24 cellular contexts compared by ENCODE assay signal in the genomic region with DNA sequence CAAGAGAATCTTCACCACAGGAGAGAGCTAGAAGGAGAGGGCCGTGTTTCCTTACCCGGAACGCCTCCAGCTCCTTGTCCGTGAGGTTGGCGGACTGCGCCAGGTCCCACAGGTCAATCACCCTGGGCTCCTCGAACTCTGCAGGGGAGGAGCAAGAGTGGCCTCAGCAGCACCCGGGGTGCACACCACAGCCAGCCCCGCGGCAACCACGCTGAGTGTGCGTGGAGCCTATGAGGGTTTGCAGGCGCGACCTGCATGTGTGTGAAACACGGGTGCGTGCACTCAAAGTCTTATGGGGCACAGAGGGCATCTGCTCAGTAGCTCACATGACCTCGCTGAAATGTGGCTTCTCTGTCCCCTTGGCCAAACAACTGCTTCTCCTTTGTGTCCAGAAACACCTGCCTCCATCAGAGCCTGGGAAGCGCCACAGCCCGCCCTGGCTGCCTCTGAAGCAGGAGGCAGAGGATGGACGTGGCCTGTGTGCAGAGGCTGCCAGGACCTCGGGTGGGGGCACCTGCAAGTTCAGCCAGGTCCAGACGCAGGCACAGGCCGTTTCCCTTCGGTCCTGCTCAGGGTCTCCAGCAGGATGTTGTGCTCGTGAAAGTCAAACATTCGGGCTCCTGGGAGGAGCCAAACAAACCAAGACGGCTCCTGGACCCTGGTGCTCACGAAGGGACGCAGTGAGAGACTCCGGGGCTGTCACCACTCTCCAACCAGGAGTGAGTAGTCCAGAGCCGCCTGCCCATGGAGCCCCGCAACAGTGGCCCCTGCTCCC. TPM values are rescaled to one million over a fixed set of nuclear protein-coding genes. Genes with fewer than 3 reads are reported as not detected.
DNase-seq lines count a peak whose midpoint lies in the region; ATAC-seq, FAIRE-seq and TF ChIP-seq lines count a peak whose summit lies in the region.
"Had no signal": no experiment of that assay in that cellular context is flagged by ENCODE, and none has a peak within 500 bp of the region (broad histone marks: within the 10 kb centered on the region; RNA-seq: fewer than 3 reads in every experiment).

No MANE protein-coding gene starts in this region.

- TF ChIP-seq CTCF in natural killer cell (IDR thresholded peaks at IDR 0.05) (no peak), H1 (IDR thresholded peaks at IDR 0.05; ENCODE audit: control extremely low read depth in 1 of 3, insufficient read depth in 1 of 3, low read depth in 1 of 3, low read length in 3 of 3) (no peak), kidney (IDR thresholded peaks at IDR 0.05; ENCODE audit: borderline replicate concordance, extremely low read depth, insufficient read depth) (no peak)

- H4K91ac ChIP-seq in H1 (replicated peaks; ENCODE audit: insufficient read length, low read length), result no peak overlapping the region

- H3K4ac ChIP-seq in H1 (replicated peaks; ENCODE audit: insufficient read length, low read depth, low read length), result no peak overlapping the region

- H3K23ac ChIP-seq in H1 (ENCODE audit: insufficient read length), result no peak overlapping the region

- H2AFZ ChIP-seq in H1 (ENCODE audit: low read length), result no peak overlapping the region

- H2BK120ac ChIP-seq in H1 (replicated peaks; ENCODE audit: low read depth, low read length), result no peak overlapping the region

- H3K18ac ChIP-seq in H1 (ENCODE audit: extremely low read depth, low read length), result no peak overlapping the region

- DNase-seq in natural killer cell treated with Interleukin-12 subunit alpha and Interleukin-12 subunit beta and Interleukin-15 and Interleukin-18, amount 100 ng/mL, for 72 hours (ENCODE audit: low spot score), result peak; percentile 51
- DNase-seq in natural killer cell, result no peak
- DNase-seq in H1 (ENCODE audit: low read depth in 1 of 2, low spot score in 2 of 2), result no peak
- DNase-seq in kidney, result peak; percentile 12
- no peak for DNase-seq in GM19240 (ENCODE audit: insufficient read length, low spot score)
- DNase-seq in DMS53 (lab: John Stamatoyannopoulos, UW), result no peak
- DNase-seq in amygdala (lab: John Stamatoyannopoulos, UW), result no peak
- DNase-seq: CD4-positive, CD25-positive, alpha-beta regulatory T cell; DMS 273 treated with DMSO at 0.1 percent for 48 hours; DND-41; GOT3; NCI-H1105; NCI-H146; NCI-H2029; NCI-H345; NCI-H524; NCI-H774; NK-92 treated with Interleukin-12 subunit alpha and Interleukin-12 subunit beta, amount 100 ng/mL, for 24 hours had no signal

- POLR2A ChIA-PET in H1 (lab: Charles Lee; ENCODE audit: partially characterized antibody), result interaction anchor here (1.1 to 4.2 kb wide), 2 partner anchors 11 to 15 kb away, joined by 4 to 15 read pairs; no protein-coding TSS in a partner anchor

- H3K4me1 ChIP-seq in H1 (replicated peaks in 1 of 4; ENCODE audit: control insufficient read depth in 3 of 4, insufficient read depth in 4 of 4, low read length in 3 of 4), result 0 out of 7 replicates have a peak, but pooled peaks cover 0 to 2% (median under 1%) of the 10 kb centered on the region in 4 experiments
- H3K4me1 ChIP-seq in kidney (ENCODE audit: control insufficient read depth in 1 of 2, insufficient read depth in 1 of 2, low read depth in 1 of 2, low read length in 2 of 2), result no peaks in the 10 kb centered on the region

- H3K27ac ChIP-seq in H1 (ENCODE audit: low read depth, low read length) (no peak overlapping the region), kidney (ENCODE audit: low read depth in 2 of 2, low read length in 2 of 2) (no peak overlapping the region)
- H3K27ac ChIP-seq: RWPE1 had no signal

- no peak for TF ChIP-seq POLR2A in H1 (IDR thresholded peaks at IDR 0.05; ENCODE audit: control extremely low read depth in 1 of 2, low read depth in 2 of 2, low read length in 2 of 2)

- no peak overlapping the region for H2BK15ac ChIP-seq in H1 (ENCODE audit: low read length)

- H3K9ac ChIP-seq in H1 (replicated peaks in 1 of 4; ENCODE audit: extremely low read depth in 1 of 4, low read depth in 3 of 4, low read length in 3 of 4) (no peak overlapping the region), kidney (ENCODE audit: low read length in 2 of 2) (no peak overlapping the region)

- no peak overlapping the region for H2BK5ac ChIP-seq in H1 (ENCODE audit: low read depth, low read length)

- WGBS in H1 (ENCODE audit: extremely low coverage in 1 of 2, insufficient coverage in 1 of 2, insufficient read length in 1 of 2, insufficient replicate concordance in 2 of 2, low coverage in 1 of 2, low lambda C conversion rate in 2 of 2, missing lambda C conversion rate in 1 of 2), 2 experiments, result 91% methylated on average over 31 of the region's 32 CpGs; no CpG with 5 or more reads in 1 of the 2 experiments

- no peaks in the 10 kb centered on the region for H3K27me3 ChIP-seq in H1 (replicated peaks in 1 of 4; ENCODE audit: control insufficient read depth in 3 of 4, extremely low read depth in 1 of 4, insufficient read depth in 3 of 4, low read length in 3 of 4)

- no peaks in the 10 kb centered on the region for H3K9me3 Mint-ChIP-seq in natural killer cell treated with Interleukin-12 subunit alpha and Interleukin-12 subunit beta and Interleukin-15 and Interleukin-18, amount 100 ng/mL, for 72 hours
- H3K9me3 Mint-ChIP-seq in natural killer cell, result no peaks in the 10 kb centered on the region
- H3K9me3 Mint-ChIP-seq: IgD-negative memory B cell had no signal

- peaks cover 5 to 31% of the 10 kb centered on the region in 2 experiments for H4K20me1 ChIP-seq in H1 (replicated peaks in 1 of 2; ENCODE audit: control insufficient read depth in 1 of 2, insufficient read depth in 2 of 2, low read length in 2 of 2)

- no peaks in the 10 kb centered on the region for H3K36me3 Mint-ChIP-seq in natural killer cell treated with Interleukin-12 subunit alpha and Interleukin-12 subunit beta and Interleukin-15 and Interleukin-18, amount 100 ng/mL, for 72 hours
- H3K36me3 Mint-ChIP-seq in natural killer cell, result no peaks in the 10 kb centered on the region

- H3K36me3 ChIP-seq in H1 (ENCODE audit: control insufficient read depth in 2 of 4, insufficient read depth in 4 of 4, low read length in 3 of 4) (peaks cover 15 to 76% (median 47%) of the 10 kb centered on the region in 4 experiments; a peak in 7 of 8 replicates), kidney (ENCODE audit: control insufficient read depth in 1 of 2, insufficient read depth in 2 of 2, low read length in 2 of 2) (peaks cover 27 to 70% of the 10 kb centered on the region in 2 donors)

- intact Hi-C loops in natural killer cell (cut with micrococcal nuclease), result no loop called here
- intact Hi-C loops in kidney (cut with DNase I), result no loop called here

- TF ChIP-seq RAD21 in H1 (IDR thresholded peaks at IDR 0.05 in 1 of 2, conservative IDR thresholded peaks at IDR 0.05 in 1 of 2; ENCODE audit: low read depth in 2 of 2, low read length in 2 of 2), result no peak

- no peak for TF ChIP-seq EP300 in H1 (IDR thresholded peaks at IDR 0.05; ENCODE audit: borderline replicate concordance in 1 of 2, low read depth in 2 of 2, low read length in 2 of 2)

- no peaks in the 10 kb centered on the region for H3K27me3 Mint-ChIP-seq in natural killer cell treated with Interleukin-12 subunit alpha and Interleukin-12 subunit beta and Interleukin-15 and Interleukin-18, amount 100 ng/mL, for 72 hours
- H3K27me3 Mint-ChIP-seq in natural killer cell (ENCODE audit: low read depth in 2 of 2), result no peaks in the 10 kb centered on the region
- H3K27me3 Mint-ChIP-seq: CD4-positive, CD25-positive, alpha-beta regulatory T cell; IgD-negative memory B cell had no signal

- H2AK5ac ChIP-seq in H1 (ENCODE audit: low read depth, low read length), result no peak overlapping the region

- no peaks in the 10 kb centered on the region for H3K9me3 ChIP-seq in H1 (ENCODE audit: insufficient read depth in 2 of 2, low read depth in 1 of 2, low read length in 1 of 2)
- no peaks in the 10 kb centered on the region for H3K9me3 ChIP-seq in kidney (ENCODE audit: control insufficient read depth in 1 of 2, low read length in 2 of 2)

- no peak overlapping the region for H3K27ac Mint-ChIP-seq in natural killer cell treated with Interleukin-12 subunit alpha and Interleukin-12 subunit beta and Interleukin-15 and Interleukin-18, amount 100 ng/mL, for 72 hours
- no peak overlapping the region for H3K27ac Mint-ChIP-seq in natural killer cell
- H3K27ac Mint-ChIP-seq: CD4-positive, CD25-positive, alpha-beta regulatory T cell had no signal

- no peaks in the 10 kb centered on the region for H3K23me2 ChIP-seq in H1 (ENCODE audit: low read depth, low read length)

- H3K4me3 Mint-ChIP-seq in natural killer cell treated with Interleukin-12 subunit alpha and Interleukin-12 subunit beta and Interleukin-15 and Interleukin-18, amount 100 ng/mL, for 72 hours, result no peak overlapping the region
- no peak overlapping the region for H3K4me3 Mint-ChIP-seq in natural killer cell
- H3K4me3 Mint-ChIP-seq: CD4-positive, CD25-positive, alpha-beta regulatory T cell; IgD-negative memory B cell had no signal

- CTCF ChIA-PET in H1 (lab: Charles Lee; ENCODE audit: partially characterized antibody), result interaction anchor here (0.7 to 5.8 kb wide), 13 partner anchors 11 to 365 kb away, joined by 3 to 72 read pairs (median 3); no protein-coding TSS in a partner anchor

- peak overlapping the region; percentile 77; the same call in 1 of the 2 replicates for H4K8ac ChIP-seq in H1 (ENCODE audit: extremely low read depth, insufficient read depth, low read length)

- ATAC-seq in natural killer cell treated with Interleukin-12 subunit alpha and Interleukin-12 subunit beta and Interleukin-15 and Interleukin-18, amount 100 ng/mL, for 72 hours, result no peak
- ATAC-seq in natural killer cell, result no peak
- ATAC-seq: SK-N-SH treated with all-trans-retinoic acid at 6 μM for 48 hours had no signal

- H3K4me3 ChIP-seq in H1 (ENCODE audit: extremely low read depth in 1 of 4, insufficient read depth in 2 of 4, low read depth in 3 of 4, low read length in 4 of 4) (no peak overlapping the region), kidney (ENCODE audit: low read length in 2 of 2) (no peak overlapping the region)

- no peaks in the 10 kb centered on the region for H3K4me1 Mint-ChIP-seq in natural killer cell treated with Interleukin-12 subunit alpha and Interleukin-12 subunit beta and Interleukin-15 and Interleukin-18, amount 100 ng/mL, for 72 hours (ENCODE audit: low read depth in 2 of 2)
- peaks cover 0 to 1% of the 10 kb centered on the region in 2 donors for H3K4me1 Mint-ChIP-seq in natural killer cell
- H3K4me1 Mint-ChIP-seq: CD4-positive, CD25-positive, alpha-beta regulatory T cell; IgD-negative memory B cell had no signal

- H3K4me2 ChIP-seq in H1 (ENCODE audit: insufficient read depth in 1 of 2, low read depth in 2 of 2, low read length in 2 of 2), result no peak overlapping the region

- no peak overlapping the region for H2BK12ac ChIP-seq in H1 (ENCODE audit: low read depth, low read length)

- no peak overlapping the region for H4K5ac ChIP-seq in H1 (ENCODE audit: insufficient read length, low read depth, low read length)

- H3K56ac ChIP-seq in H1 (replicated peaks; ENCODE audit: insufficient read length, low read depth, low read length), result no peak overlapping the region

- no peak for FAIRE-seq in H1 (lab: Jason Lieb, UNC)
- FAIRE-seq in kidney (lab: Jason Lieb, UNC), result no peak
- FAIRE-seq: GM12892 had no signal

- no peaks in the 10 kb centered on the region for H3K79me2 ChIP-seq in H1 (ENCODE audit: control insufficient read depth in 1 of 2, insufficient read depth in 2 of 2, low read length in 2 of 2)

- no peaks in the 10 kb centered on the region for H3K79me1 ChIP-seq in H1 (ENCODE audit: low read depth, low read length)

- H3K14ac ChIP-seq in H1 (ENCODE audit: insufficient read length), result no peak overlapping the region

- H2BK20ac ChIP-seq in H1 (ENCODE audit: low read length), result no peak overlapping the region

RNA-seq across cellular contexts. Expression of gene LRPAP1, which starts 16.0 kb away (rescaled TPM):
- total RNA-seq in natural killer cell treated with Interleukin-12 subunit alpha and Interleukin-12 subunit beta and Interleukin-15 and Interleukin-18, amount 100 ng/mL, for 72 hours, result 100 to 1,000 TPM; 101 to 118 TPM
- total RNA-seq in natural killer cell (10 to 100 TPM; 85.4 to 93.4 (median 87.3) TPM), kidney (204 TPM)
- total RNA-seq in H1 (2021; fragmentation: NEBNext Ultra II Directional; extraction: Animal tissue kit (Norgen Biotek cat#: 25700)), result 101 and 106 TPM in 2 replicates
- polyA plus RNA-seq in H1 (2011; rRNA removed) (31.1 and 39.6 TPM in 2 replicates), kidney (ENCODE audit: insufficient read depth, low read depth, low replicate concordance) (373 TPM)
- polyA plus RNA-seq in H1 (2011; cell fraction: cytosol; rRNA removed), result 80.4 TPM
- polyA plus RNA-seq in H1 (2011; cell fraction: nucleus; rRNA removed), result 79.1 TPM
- polyA plus RNA-seq in H1 (2012, experiment 1 of 2), result 76.1 to 129 TPM (median 105 TPM) in 4 replicates
- polyA plus RNA-seq in H1 (2012, experiment 2 of 2), result 55.3 TPM
- 89.8 TPM for polyA plus RNA-seq in H1 (2013, experiment 1 of 2)
- polyA plus RNA-seq in H1 (2013, experiment 2 of 2), result 106 TPM
- polyA minus RNA-seq in H1 (2011; rRNA and poly(A)+ RNA removed), result 31.4 and 55.9 TPM in 2 replicates
- 47.0 TPM for polyA minus RNA-seq in H1 (2011; cell fraction: cytosol; rRNA and poly(A)+ RNA removed)
- 33.5 TPM for polyA minus RNA-seq in H1 (2011; cell fraction: nucleus; rRNA and poly(A)+ RNA removed)

RNA-seq across cellular contexts. Expression of gene DOK7, which starts 53.1 kb away (rescaled TPM):
- under 1 TPM in 1 of 2 donors, not detected in 1; 0.17 TPM for total RNA-seq in natural killer cell treated with Interleukin-12 subunit alpha and Interleukin-12 subunit beta and Interleukin-15 and Interleukin-18, amount 100 ng/mL, for 72 hours
- 1 to 10 TPM; 1.3 to 2.9 (median 1.6) TPM for total RNA-seq in natural killer cell
- total RNA-seq in H1 (2021; fragmentation: NEBNext Ultra II Directional; extraction: Animal tissue kit (Norgen Biotek cat#: 25700)), result not detected in 2 replicates
- polyA plus RNA-seq in H1 (2011; rRNA removed), result 0.32 and 0.36 TPM in 2 replicates
- 0.19 TPM for polyA plus RNA-seq in H1 (2011; cell fraction: cytosol; rRNA removed)
- polyA plus RNA-seq in H1 (2011; cell fraction: nucleus; rRNA removed), result 0.27 TPM
- polyA plus RNA-seq in H1 (2012, experiment 1 of 2), result 0.09 to 0.32 TPM (median 0.25 TPM) in 3 of 4 replicates, not detected in the other
- polyA plus RNA-seq in H1 (2012, experiment 2 of 2), result 0.09 TPM
- 0.14 TPM for polyA plus RNA-seq in H1 (2013, experiment 1 of 2)
- 0.13 TPM for polyA plus RNA-seq in H1 (2013, experiment 2 of 2)
- not detected in 2 replicates for polyA minus RNA-seq in H1 (2011; rRNA and poly(A)+ RNA removed)
- not detected for polyA minus RNA-seq in H1 (2011; cell fraction: cytosol; rRNA and poly(A)+ RNA removed)
- not detected for polyA minus RNA-seq in H1 (2011; cell fraction: nucleus; rRNA and poly(A)+ RNA removed)
- total RNA-seq in kidney, result 7.0 TPM
- polyA plus RNA-seq in kidney (ENCODE audit: insufficient read depth, low read depth, low replicate concordance), result 1.2 TPM
- total RNA-seq: A673; CD4-positive, CD25-positive, alpha-beta regulatory T cell had no signal
- polyA plus RNA-seq: BJ had no signal

Comparison
In these comparisons a context has a peak if more than half of its experiments do, and no peak if none do; other contexts are left out.
1. DNase-seq: peak in natural killer cell treated with Interleukin-12 subunit alpha and Interleukin-12 subunit beta and Interleukin-15 and Interleukin-18, amount 100 ng/mL, for 72 hours (single experiment) and kidney (single experiment); none in natural killer cell (single experiment), H1 (0 of 2), GM19240 (single experiment), DMS53 (single experiment) and amygdala (0 of 56).